ENCODE assay signal across 23 cellular contexts in the genomic region with DNA sequence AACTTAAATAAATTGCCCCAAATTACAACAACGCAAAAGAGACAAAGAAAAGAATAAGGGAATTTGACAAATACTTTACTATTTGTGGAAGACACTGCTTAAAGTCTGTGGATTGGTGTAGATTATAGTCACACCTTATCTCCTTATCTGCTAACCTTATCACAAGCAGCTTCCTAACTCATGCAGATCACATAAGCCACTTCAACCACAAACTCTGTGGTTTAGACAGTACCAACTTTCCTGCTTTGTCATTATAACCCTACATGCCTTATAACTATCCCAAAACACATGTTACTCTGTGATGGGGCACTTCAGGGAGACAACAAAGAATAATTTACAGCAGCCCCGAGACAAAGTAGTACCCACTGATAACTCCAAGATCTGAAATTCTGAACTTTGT. TPM values are rescaled to one million over a fixed set of nuclear protein-coding genes. Genes with fewer than 3 reads are reported as not detected.
DNase-seq lines count a peak whose midpoint lies in the region; ATAC-seq and TF ChIP-seq lines count a peak whose summit lies in the region.
"Had no signal": no experiment of that assay in that cellular context is flagged by ENCODE, and none has a peak within 500 bp of the region (broad histone marks: within the 10 kb centered on the region; RNA-seq: fewer than 3 reads in every experiment).

No MANE protein-coding gene starts in this region.

- H3K27me3 ChIP-seq in vagina = no peaks in the 10 kb centered on the region
- H3K27me3 ChIP-seq: body of pancreas, heart left ventricle, neutrophil, upper lobe of right lung had no signal

- no peak overlapping the region for H3K27ac Mint-ChIP-seq in activated T-cell treated with anti-CD3 and anti-CD28 coated beads, Interleukin-2, amount 50 U/mL, for 24 hours
- H3K27ac Mint-ChIP-seq in T-cell = no peak overlapping the region
- peak overlapping the region; percentile 21 for H3K27ac Mint-ChIP-seq in stimulated activated effector memory CD8-positive, alpha-beta T cell treated with anti-CD3 and anti-CD28 coated beads, Interleukin-12 subunit alpha, Interleukin-12 subunit beta, amount 100 ng/mL, for 72 hours
- H3K27ac Mint-ChIP-seq: activated naive CD4-positive, alpha-beta T cell treated with anti-CD3 and anti-CD28 coated beads, Interleukin-2, amount 50 U/mL, for 24 hours; memory B cell had no signal

- H3K27ac ChIP-seq in vagina = no peak overlapping the region
- H3K27ac ChIP-seq: body of pancreas, epithelial cell of prostate, heart left ventricle, neutrophil, upper lobe of right lung had no signal

- DNase-seq in activated T-cell treated with anti-CD3 and anti-CD28 coated beads, Interleukin-2, amount 50 U/mL, for 4 hours = no peak
- DNase-seq in activated T-cell treated with anti-CD3 and anti-CD28 coated beads, Interleukin-2, amount 50 U/mL, for 24 hours = no peak
- DNase-seq in T-cell (no peak), vagina (ENCODE audit: extremely low spot score in 2 of 2) (no peak), NCI-H1436 (lab: John Stamatoyannopoulos, UW) (no peak)
- DNase-seq in central memory CD4-positive, alpha-beta T cell = peak; percentile 3
- DNase-seq in stimulated activated effector memory CD8-positive, alpha-beta T cell treated with anti-CD3 and anti-CD28 coated beads, Interleukin-12 subunit alpha, Interleukin-12 subunit beta, amount 100 ng/mL, for 72 hours (ENCODE audit: low spot score in 2 of 2) = no peak
- DNase-seq: body of pancreas, Calu3, HCEC 1CT, heart left ventricle, left colon, NCI-H1092 treated with DMSO at 0.1 percent for 48 hours, NCI-H446, T-helper 9 cell, upper lobe of right lung had no signal

- CTCF ChIA-PET in T-cell (lab: Charles Lee) = no interaction called here

- TF ChIP-seq POLR2A in vagina (IDR thresholded peaks at IDR 0.05) = no peak

- H3K36me3 Mint-ChIP-seq in activated T-cell treated with anti-CD3 and anti-CD28 coated beads, Interleukin-2, amount 50 U/mL, for 4 hours (ENCODE audit: insufficient read depth) = peaks cover 12% of the 10 kb centered on the region
- peaks cover 6% of the 10 kb centered on the region for H3K36me3 Mint-ChIP-seq in activated T-cell treated with anti-CD3 and anti-CD28 coated beads, Interleukin-2, amount 50 U/mL, for 24 hours (ENCODE audit: low read depth)
- H3K36me3 Mint-ChIP-seq in T-cell = peaks cover 23% of the 10 kb centered on the region
- H3K36me3 Mint-ChIP-seq in stimulated activated effector memory CD8-positive, alpha-beta T cell treated with anti-CD3 and anti-CD28 coated beads, Interleukin-12 subunit alpha, Interleukin-12 subunit beta, amount 100 ng/mL, for 72 hours = peaks cover 6% of the 10 kb centered on the region

- TF ChIP-seq CTCF in vagina (IDR thresholded peaks at IDR 0.05) = no peak

- no peaks in the 10 kb centered on the region for H3K27me3 Mint-ChIP-seq in activated T-cell treated with anti-CD3 and anti-CD28 coated beads, Interleukin-2, amount 50 U/mL, for 4 hours (ENCODE audit: low read depth)
- no peaks in the 10 kb centered on the region for H3K27me3 Mint-ChIP-seq in activated T-cell treated with anti-CD3 and anti-CD28 coated beads, Interleukin-2, amount 50 U/mL, for 24 hours
- peaks cover 0 to 9% of the 10 kb centered on the region in 2 donors for H3K27me3 Mint-ChIP-seq in T-cell
- H3K27me3 Mint-ChIP-seq: activated naive CD4-positive, alpha-beta T cell treated with anti-CD3 and anti-CD28 coated beads, Interleukin-2, amount 50 U/mL, for 24 hours; memory B cell had no signal

- no peaks in the 10 kb centered on the region for H3K4me1 ChIP-seq in vagina
- H3K4me1 ChIP-seq: body of pancreas, heart left ventricle, upper lobe of right lung had no signal

- peak; percentile 35 to 69 for ATAC-seq in activated T-cell treated with anti-CD3 and anti-CD28 coated beads, Interleukin-2, amount 50 U/mL, for 4 hours
- ATAC-seq in T-cell (replicated peaks in 1 of 4) = peak in 3 of 4 experiments; percentile 19 to 71 (median 53)
- no peak for ATAC-seq in stimulated activated effector memory CD8-positive, alpha-beta T cell treated with anti-CD3 and anti-CD28 coated beads, Interleukin-12 subunit alpha, Interleukin-12 subunit beta, amount 100 ng/mL, for 72 hours
- no peak for ATAC-seq in GM19455 (IDR thresholded peaks at IDR 0.05; ENCODE audit: unreplicated experiment)
- ATAC-seq: activated CD4-positive, CD25-positive, alpha-beta regulatory T cell treated with anti-CD3 and anti-CD28 coated beads, Interleukin-2, amount 50 U/mL, for 24 hours; body of pancreas; heart left ventricle; left colon; SK-N-SH treated with all-trans-retinoic acid at 6 μM for 48 hours; upper lobe of right lung had no signal

- no peak overlapping the region for H3K4me3 ChIP-seq in vagina
- H3K4me3 ChIP-seq: body of pancreas, heart left ventricle, upper lobe of right lung had no signal

- peaks cover 0 to 19% of the 10 kb centered on the region in 2 donors for H3K36me3 ChIP-seq in vagina
- H3K36me3 ChIP-seq: neutrophil had no signal

- no peak overlapping the region for H3K4me3 Mint-ChIP-seq in activated T-cell treated with anti-CD3 and anti-CD28 coated beads, Interleukin-2, amount 50 U/mL, for 4 hours
- no peak overlapping the region for H3K4me3 Mint-ChIP-seq in activated T-cell treated with anti-CD3 and anti-CD28 coated beads, Interleukin-2, amount 50 U/mL, for 24 hours
- no peak overlapping the region for H3K4me3 Mint-ChIP-seq in T-cell
- H3K4me3 Mint-ChIP-seq in stimulated activated effector memory CD8-positive, alpha-beta T cell treated with anti-CD3 and anti-CD28 coated beads, Interleukin-12 subunit alpha, Interleukin-12 subunit beta, amount 100 ng/mL, for 72 hours = no peak overlapping the region
- H3K4me3 Mint-ChIP-seq: activated naive CD4-positive, alpha-beta T cell treated with anti-CD3 and anti-CD28 coated beads, Interleukin-2, amount 50 U/mL, for 24 hours; memory B cell had no signal

- intact Hi-C loops in vagina (cut with DNase I) = no loop called here

- POLR2A ChIA-PET in T-cell (lab: Charles Lee) = no interaction called here

- H3K9me3 ChIP-seq in vagina = no peaks in the 10 kb centered on the region
- H3K9me3 ChIP-seq: body of pancreas, heart left ventricle, neutrophil, upper lobe of right lung had no signal

- peaks cover 13% of the 10 kb centered on the region for H3K4me1 Mint-ChIP-seq in activated T-cell treated with anti-CD3 and anti-CD28 coated beads, Interleukin-2, amount 50 U/mL, for 4 hours (ENCODE audit: low read depth)
- H3K4me1 Mint-ChIP-seq in activated T-cell treated with anti-CD3 and anti-CD28 coated beads, Interleukin-2, amount 50 U/mL, for 24 hours (ENCODE audit: low read depth) = peaks cover 11% of the 10 kb centered on the region
- peaks cover 10 to 20% (median 16%) of the 10 kb centered on the region in 3 donors for H3K4me1 Mint-ChIP-seq in T-cell
- H3K4me1 Mint-ChIP-seq in stimulated activated effector memory CD8-positive, alpha-beta T cell treated with anti-CD3 and anti-CD28 coated beads, Interleukin-12 subunit alpha, Interleukin-12 subunit beta, amount 100 ng/mL, for 72 hours = peaks cover 10% of the 10 kb centered on the region
- H3K4me1 Mint-ChIP-seq: memory B cell had no signal

- no peaks in the 10 kb centered on the region for H3K9me3 Mint-ChIP-seq in activated T-cell treated with anti-CD3 and anti-CD28 coated beads, Interleukin-2, amount 50 U/mL, for 4 hours
- H3K9me3 Mint-ChIP-seq in activated T-cell treated with anti-CD3 and anti-CD28 coated beads, Interleukin-2, amount 50 U/mL, for 24 hours = no peaks in the 10 kb centered on the region
- no peaks in the 10 kb centered on the region for H3K9me3 Mint-ChIP-seq in T-cell
- no peaks in the 10 kb centered on the region for H3K9me3 Mint-ChIP-seq in stimulated activated effector memory CD8-positive, alpha-beta T cell treated with anti-CD3 and anti-CD28 coated beads, Interleukin-12 subunit alpha, Interleukin-12 subunit beta, amount 100 ng/mL, for 72 hours
- H3K9me3 Mint-ChIP-seq: activated naive CD4-positive, alpha-beta T cell treated with anti-CD3 and anti-CD28 coated beads, Interleukin-2, amount 50 U/mL, for 24 hours; memory B cell had no signal

RNA-seq across cellular contexts. Expression of gene PPP3CB, which starts 41.5 kb away (rescaled TPM):
- 10 to 100 TPM; 35.0 to 38.0 (median 37.6) TPM for total RNA-seq in activated T-cell treated with anti-CD3 and anti-CD28 coated beads, Interleukin-2, amount 50 U/mL, for 4 hours
- 10 to 100 TPM; 35.5 to 39.5 (median 37.0) TPM for total RNA-seq in T-cell
- 46.2 TPM for total RNA-seq in vagina

RNA-seq across cellular contexts. Expression of gene USP54, which starts 53.9 kb away (rescaled TPM):
- total RNA-seq in activated T-cell treated with anti-CD3 and anti-CD28 coated beads, Interleukin-2, amount 50 U/mL, for 4 hours = 10 to 100 TPM in 2 of 3 donors, 1 to 10 TPM in 1; 8.8 to 11.9 (median 10.5) TPM
- 1 to 10 TPM; 4.2 to 6.6 (median 5.5) TPM for total RNA-seq in T-cell
- 27.7 TPM for total RNA-seq in vagina

Comparison
In these comparisons a context has a peak if more than half of its experiments do, and no peak if none do; other contexts are left out.
1. ATAC-seq: peak in activated T-cell treated with anti-CD3 and anti-CD28 coated beads, Interleukin-2, amount 50 U/mL, for 4 hours (2 of 2) and T-cell (3 of 4); none in stimulated activated effector memory CD8-positive, alpha-beta T cell treated with anti-CD3 and anti-CD28 coated beads, Interleukin-12 subunit alpha, Interleukin-12 subunit beta, amount 100 ng/mL, for 72 hours (single experiment) and GM19455 (single experiment).